ENCODE assay signal across 8 cellular contexts in genomic region chr4:82428526-82428968, GRCh38. TPM values are rescaled to one million over a fixed set of nuclear protein-coding genes. Genes with fewer than 3 reads are reported as not detected.
DNase-seq lines count a peak whose midpoint lies in the region; ATAC-seq and TF ChIP-seq lines count a peak whose summit lies in the region.

No MANE protein-coding gene starts in this region.

- peaks cover 45% of the 10 kb centered on the region for H3K4me1 ChIP-seq in body of pancreas
- no peaks in the 10 kb centered on the region for H3K4me1 ChIP-seq in mesendoderm (ENCODE audit: control insufficient read depth, low read depth, low read length)

- ATAC-seq in stimulated activated naive CD8-positive, alpha-beta T cell treated with anti-CD3 and anti-CD28 coated beads, Interleukin-15, Interleukin-2, amounts not matched to agents 100 U/mL and 50 U/mL, for 24 hours, result no peak
- ATAC-seq in body of pancreas, result no peak
- no peak for ATAC-seq in HG03469 (IDR thresholded peaks at IDR 0.05; ENCODE audit: unreplicated experiment)
- no peak for ATAC-seq in GM18870 (IDR thresholded peaks at IDR 0.05; ENCODE audit: unreplicated experiment)

- no peak overlapping the region for H4K5ac ChIP-seq in mesendoderm (ENCODE audit: low read length)

- peaks cover 8 to 15% of the 10 kb centered on the region in 2 donors for H3K36me3 ChIP-seq in body of pancreas (replicated peaks in 1 of 2; ENCODE audit: insufficient read depth in 1 of 2, low read depth in 2 of 2)
- peaks cover 4% of the 10 kb centered on the region for H3K36me3 ChIP-seq in mesendoderm (ENCODE audit: control insufficient read depth, insufficient read depth, low read length)

- H3K56ac ChIP-seq in mesendoderm (ENCODE audit: low read length), result peak overlapping the region; percentile 99

- H3K79me1 ChIP-seq in mesendoderm (ENCODE audit: low read length), result peaks cover 7% of the 10 kb centered on the region

- H4K8ac ChIP-seq in mesendoderm (ENCODE audit: low read depth, low read length), result no peak overlapping the region

- no peak overlapping the region for H3K23ac ChIP-seq in mesendoderm (ENCODE audit: low read length)

- intact Hi-C loops in body of pancreas (cut with DNase I), result loop anchor here (5.0 kb wide), 1 partner anchor 46 kb away; no protein-coding TSS in a partner anchor

- H3K36me3 Mint-ChIP-seq in stimulated activated naive CD8-positive, alpha-beta T cell treated with anti-CD3 and anti-CD28 coated beads, Interleukin-15, Interleukin-2, amounts not matched to agents 100 ng/mL and 50 ng/mL, for 24 hours (ENCODE audit: low read depth), result peaks cover 72% of the 10 kb centered on the region

- H3K9me3 ChIP-seq in body of pancreas, result no peaks in the 10 kb centered on the region

- no peak overlapping the region for H2BK120ac ChIP-seq in mesendoderm (ENCODE audit: low read depth, low read length)

- DNase-seq in stimulated activated naive CD8-positive, alpha-beta T cell treated with anti-CD3 and anti-CD28 coated beads, Interleukin-15, Interleukin-2, amounts not matched to agents 100 U/mL and 50 U/mL, for 24 hours, result no peak
- DNase-seq in body of pancreas, result no peak
- no peak for DNase-seq in mesendoderm
- DNase-seq in RPMI8226, result no peak
- no peak for DNase-seq in NCI-H1092 (lab: John Stamatoyannopoulos, UW)

- no peak for TF ChIP-seq POLR2A in body of pancreas (IDR thresholded peaks at IDR 0.05)

- peak overlapping the region; percentile 100 for H3K4me3 Mint-ChIP-seq in stimulated activated naive CD8-positive, alpha-beta T cell treated with anti-CD3 and anti-CD28 coated beads, Interleukin-15, Interleukin-2, amounts not matched to agents 100 ng/mL and 50 ng/mL, for 24 hours

- WGBS in body of pancreas, 2 donors, result 0 to 1% methylated on average over 10 to 14 of the region's 14 CpGs
- WGBS in mesendoderm (ENCODE audit: extremely low coverage, insufficient coverage, low lambda C conversion rate), result no CpG with 5 or more reads among the region's 14 CpGs

- H2BK5ac ChIP-seq in mesendoderm (ENCODE audit: low read length), result no peak overlapping the region

- H2AK5ac ChIP-seq in mesendoderm (ENCODE audit: low read length), result no peak overlapping the region

- no peak for TF ChIP-seq CTCF in body of pancreas (IDR thresholded peaks at IDR 0.05)

- no peaks in the 10 kb centered on the region for H3K27me3 Mint-ChIP-seq in stimulated activated naive CD8-positive, alpha-beta T cell treated with anti-CD3 and anti-CD28 coated beads, Interleukin-15, Interleukin-2, amounts not matched to agents 100 ng/mL and 50 ng/mL, for 24 hours

- H3K4me3 ChIP-seq in body of pancreas (peak overlapping the region; percentile 52 to 87), mesendoderm (ENCODE audit: low read length) (peak overlapping the region; percentile 95)

- peaks cover 78% of the 10 kb centered on the region for H3K4me1 Mint-ChIP-seq in stimulated activated naive CD8-positive, alpha-beta T cell treated with anti-CD3 and anti-CD28 coated beads, Interleukin-15, Interleukin-2, amounts not matched to agents 100 ng/mL and 50 ng/mL, for 24 hours (ENCODE audit: low read depth)

- peak overlapping the region; percentile 43 for H3K4me2 ChIP-seq in mesendoderm (ENCODE audit: low read length)

- no peaks in the 10 kb centered on the region for H3K9me3 Mint-ChIP-seq in stimulated activated naive CD8-positive, alpha-beta T cell treated with anti-CD3 and anti-CD28 coated beads, Interleukin-15, Interleukin-2, amounts not matched to agents 100 ng/mL and 50 ng/mL, for 24 hours

- peak overlapping the region; percentile 43 for H3K4ac ChIP-seq in mesendoderm (ENCODE audit: low read depth, low read length)

- H3K18ac ChIP-seq in mesendoderm (ENCODE audit: low read length), result no peak overlapping the region

- no peaks in the 10 kb centered on the region for H3K27me3 ChIP-seq in body of pancreas
- no peaks in the 10 kb centered on the region for H3K27me3 ChIP-seq in mesendoderm (ENCODE audit: insufficient read depth, low read length, poor library complexity)

- H3K9ac ChIP-seq in mesendoderm (ENCODE audit: low read length), result peak overlapping the region; percentile 99

- H3K27ac ChIP-seq in body of pancreas (peak overlapping the region; percentile 88 to 99 (median 97)), mesendoderm (ENCODE audit: low read depth, low read length) (no peak overlapping the region)

- H2BK15ac ChIP-seq in mesendoderm (replicated peaks; ENCODE audit: low read depth), result no peak overlapping the region

- H3K79me2 ChIP-seq in mesendoderm (ENCODE audit: control insufficient read depth, insufficient read depth, low read length), result peaks cover 67% of the 10 kb centered on the region

- peak overlapping the region; percentile 100 for H3K27ac Mint-ChIP-seq in stimulated activated naive CD8-positive, alpha-beta T cell treated with anti-CD3 and anti-CD28 coated beads, Interleukin-15, Interleukin-2, amounts not matched to agents 100 ng/mL and 50 ng/mL, for 24 hours

RNA-seq across cellular contexts. Expression of gene HNRNPDL, which starts 1.7 kb away (rescaled TPM):
- total RNA-seq in body of pancreas, result 100 to 1,000 TPM; 130 to 131 TPM
- polyA plus RNA-seq in mesendoderm (2013, experiment 1 of 2), result 533 TPM
- polyA plus RNA-seq in mesendoderm (2013, experiment 2 of 2), result 528 TPM

RNA-seq across cellular contexts. Expression of gene ENOPH1, which starts 1.8 kb away (rescaled TPM):
- total RNA-seq in body of pancreas, result 10 to 100 TPM in 1 of 2 donors, 1 to 10 TPM in 1; 6.3 to 17.4 TPM
- polyA plus RNA-seq in mesendoderm (2013, experiment 1 of 2), result 65.7 TPM
- 66.6 TPM for polyA plus RNA-seq in mesendoderm (2013, experiment 2 of 2)

RNA-seq across cellular contexts. Expression of gene HNRNPD, which starts 54.8 kb away (rescaled TPM):
- total RNA-seq in body of pancreas, result 100 to 1,000 TPM in 1 of 2 donors, 10 to 100 TPM in 1; 97.0 to 104 TPM
- polyA plus RNA-seq in mesendoderm (2013, experiment 1 of 2), result 767 TPM
- polyA plus RNA-seq in mesendoderm (2013, experiment 2 of 2), result 774 TPM
